In genomic region chr11:76090821-76091220, GRCh38 we compare ENCODE assay signal across 7 cellular contexts.
"Had no signal": no experiment of that assay in that cellular context is flagged by ENCODE, and none has a peak within 500 bp of the region (broad histone marks: within the 10 kb centered on the region; RNA-seq: fewer than 3 reads in every experiment).

No MANE protein-coding gene starts in this region.

- DNase-seq: GDM1, GF-D8 had no signal

- H3K4me3 ChIP-seq: GM12878 had no signal

- FAIRE-seq: GM12878, GM12891, GM12892, GM18507, GM19239 had no signal

- ATAC-seq: GM12878 had no signal
